In genomic region chr21:15730484-15731242, GRCh38 we compare ENCODE assay signal across 1 cellular context.
TF ChIP-seq lines count a peak whose summit lies in the region.

No MANE protein-coding gene starts in this region.

TF ChIP-seq in SK-N-SH, 30 proteins besides CTCF, POLR2A, EP300 and RAD21 (continued from another document):
- TF ChIP-seq, protein P1, sequence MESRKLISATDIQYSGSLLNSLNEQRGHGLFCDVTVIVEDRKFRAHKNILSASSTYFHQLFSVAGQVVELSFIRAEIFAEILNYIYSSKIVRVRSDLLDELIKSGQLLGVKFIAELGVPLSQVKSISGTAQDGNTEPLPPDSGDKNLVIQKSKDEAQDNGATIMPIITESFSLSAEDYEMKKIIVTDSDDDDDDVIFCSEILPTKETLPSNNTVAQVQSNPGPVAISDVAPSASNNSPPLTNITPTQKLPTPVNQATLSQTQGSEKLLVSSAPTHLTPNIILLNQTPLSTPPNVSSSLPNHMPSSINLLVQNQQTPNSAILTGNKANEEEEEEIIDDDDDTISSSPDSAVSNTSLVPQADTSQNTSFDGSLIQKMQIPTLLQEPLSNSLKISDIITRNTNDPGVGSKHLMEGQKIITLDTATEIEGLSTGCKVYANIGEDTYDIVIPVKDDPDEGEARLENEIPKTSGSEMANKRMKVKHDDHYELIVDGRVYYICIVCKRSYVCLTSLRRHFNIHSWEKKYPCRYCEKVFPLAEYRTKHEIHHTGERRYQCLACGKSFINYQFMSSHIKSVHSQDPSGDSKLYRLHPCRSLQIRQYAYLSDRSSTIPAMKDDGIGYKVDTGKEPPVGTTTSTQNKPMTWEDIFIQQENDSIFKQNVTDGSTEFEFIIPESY (IDR thresholded peaks at IDR 0.05; ENCODE audit: borderline replicate concordance, low read depth): no peak
- TF ChIP-seq ELF1 (IDR thresholded peaks at IDR 0.05) (no peak), SIN3A (IDR thresholded peaks at IDR 0.05; ENCODE audit: borderline replicate concordance, low read depth, low read length) (no peak), SMC3 (IDR thresholded peaks at IDR 0.05; ENCODE audit: low read depth, low read length) (no peak), FOXM1 (IDR thresholded peaks at IDR 0.05; ENCODE audit: low read depth) (no peak), NRF1 (IDR thresholded peaks at IDR 0.05; ENCODE audit: low read depth, low read length) (no peak), YY1 (IDR thresholded peaks at IDR 0.05; ENCODE audit: low read depth) (no peak), USF2 (IDR thresholded peaks at IDR 0.05; ENCODE audit: borderline replicate concordance, low read depth, low read length) (no peak), JUND (IDR thresholded peaks at IDR 0.05) (no peak), MXI1 (IDR thresholded peaks at IDR 0.05; ENCODE audit: low read depth, low read length) (no peak)
- TF ChIP-seq, protein P2, sequence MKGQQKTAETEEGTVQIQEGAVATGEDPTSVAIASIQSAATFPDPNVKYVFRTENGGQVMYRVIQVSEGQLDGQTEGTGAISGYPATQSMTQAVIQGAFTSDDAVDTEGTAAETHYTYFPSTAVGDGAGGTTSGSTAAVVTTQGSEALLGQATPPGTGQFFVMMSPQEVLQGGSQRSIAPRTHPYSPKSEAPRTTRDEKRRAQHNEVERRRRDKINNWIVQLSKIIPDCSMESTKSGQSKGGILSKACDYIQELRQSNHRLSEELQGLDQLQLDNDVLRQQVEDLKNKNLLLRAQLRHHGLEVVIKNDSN (IDR thresholded peaks at IDR 0.05; ENCODE audit: borderline replicate concordance, low read depth): no peak
